34 cellular contexts compared by ENCODE assay signal in the genomic region with DNA sequence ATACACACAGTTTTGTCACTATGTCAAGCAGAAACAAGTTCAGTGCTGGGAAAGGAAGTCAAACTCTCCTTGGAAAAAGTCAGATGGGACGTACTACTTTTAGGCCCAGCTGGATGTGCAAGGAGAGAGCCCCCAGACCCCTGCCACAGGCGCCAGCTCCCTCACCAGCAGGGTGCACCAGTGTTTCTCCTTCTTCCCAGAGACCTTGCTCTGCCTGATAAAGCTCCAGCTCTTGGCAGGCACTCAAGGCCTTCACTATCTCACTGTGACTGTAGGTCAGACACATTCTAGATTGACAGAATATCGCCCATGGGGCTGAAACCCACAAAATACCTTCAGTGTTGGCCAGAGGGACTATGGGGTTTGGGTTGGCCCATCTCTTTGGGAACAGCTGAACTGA. TPM values are rescaled to one million over a fixed set of nuclear protein-coding genes. Genes with fewer than 3 reads are reported as not detected.
DNase-seq lines count a peak whose midpoint lies in the region; ATAC-seq and TF ChIP-seq lines count a peak whose summit lies in the region.
"Had no signal": no experiment of that assay in that cellular context is flagged by ENCODE, and none has a peak within 500 bp of the region (broad histone marks: within the 10 kb centered on the region; RNA-seq: fewer than 3 reads in every experiment).

No MANE protein-coding gene starts in this region.

- no peak overlapping the region for H3K27ac ChIP-seq in body of pancreas
- no peak overlapping the region for H3K27ac ChIP-seq in right lobe of liver
- no peak overlapping the region for H3K27ac ChIP-seq in dorsolateral prefrontal cortex
- H3K27ac ChIP-seq: BLaER1, gastroesophageal sphincter, KMS-11, RWPE1, spleen had no signal

- TF ChIP-seq POLR2A in body of pancreas (IDR thresholded peaks at IDR 0.05) = no peak
- no peak for TF ChIP-seq POLR2A in right lobe of liver (IDR thresholded peaks at IDR 0.05)

- H3K36me3 ChIP-seq in H7 (replicated peaks; ENCODE audit: control insufficient read depth, insufficient read depth, low read length) = no peaks in the 10 kb centered on the region
- no peaks in the 10 kb centered on the region for H3K36me3 ChIP-seq in body of pancreas (replicated peaks in 1 of 2; ENCODE audit: insufficient read depth in 1 of 2, low read depth in 2 of 2)
- no peaks in the 10 kb centered on the region for H3K36me3 ChIP-seq in right lobe of liver
- H3K36me3 ChIP-seq: BLaER1, gastroesophageal sphincter, spleen had no signal

- H3K27me3 ChIP-seq in H7 (ENCODE audit: control insufficient read depth, insufficient read depth, low read length) = no peaks in the 10 kb centered on the region
- no peaks in the 10 kb centered on the region for H3K27me3 ChIP-seq in body of pancreas
- no peaks in the 10 kb centered on the region for H3K27me3 ChIP-seq in right lobe of liver
- H3K27me3 ChIP-seq in dorsolateral prefrontal cortex = peaks cover 0 to 3% (median 0%) of the 10 kb centered on the region in 45 donors
- H3K27me3 ChIP-seq: BLaER1, gastroesophageal sphincter, spleen had no signal

- no peak overlapping the region for H3K4me3 ChIP-seq in H7 (ENCODE audit: insufficient read depth, low read depth, low read length)
- no peak overlapping the region for H3K4me3 ChIP-seq in body of pancreas
- no peak overlapping the region for H3K4me3 ChIP-seq in right lobe of liver
- no peak overlapping the region for H3K4me3 ChIP-seq in dorsolateral prefrontal cortex
- H3K4me3 ChIP-seq: BLaER1, gastroesophageal sphincter, spleen had no signal

- peaks cover 2% of the 10 kb centered on the region for H3K4me1 Mint-ChIP-seq in glutamatergic neuron (ENCODE audit: low read depth, unreplicated experiment)
- H3K4me1 Mint-ChIP-seq: activated B cell treated with CpG ODN at 0.5 μM for 24 hours; activated T-helper 17 cell treated with anti-CD3 and anti-CD28 coated beads, Interleukin-2, amount 50 U/mL, for 72 hours; immature natural killer cell; naive thymus-derived CD8-positive, alpha-beta T cell; stimulated activated effector memory CD8-positive, alpha-beta T cell treated with anti-CD3 and anti-CD28 coated beads, Interleukin-12 subunit alpha, Interleukin-12 subunit beta, amount 100 ng/mL, for 72 hours had no signal

- peaks cover 7% of the 10 kb centered on the region for H3K4me1 ChIP-seq in body of pancreas
- peaks cover 0 to 27% (median 0%) of the 10 kb centered on the region in 4 donors for H3K4me1 ChIP-seq in right lobe of liver
- H3K4me1 ChIP-seq: Caco-2, gastroesophageal sphincter had no signal

- intact Hi-C loops in body of pancreas (cut with DNase I) (no loop called here), right lobe of liver (cut with DNase I) (no loop called here), dorsolateral prefrontal cortex (cut with DNase I) (no loop called here)

- WGBS in body of pancreas, 2 donors = 21 to 38% methylated on average over 3 of the region's 3 CpGs
- WGBS in right lobe of liver (ENCODE audit: insufficient coverage, low coverage, low lambda C conversion rate, missing lambda C conversion rate) = 31% methylated on average over 2 of the region's 3 CpGs

- peak in 4 of 7 experiments; percentile 5 to 31 (median 26) for TF ChIP-seq CTCF in body of pancreas (IDR thresholded peaks at IDR 0.05)
- TF ChIP-seq CTCF in right lobe of liver (IDR thresholded peaks at IDR 0.05) = peak in 3 of 4 donors; percentile 11 to 42 (median 30)
- no peak for TF ChIP-seq CTCF in glutamatergic neuron (IDR thresholded peaks at IDR 0.05; ENCODE audit: partially characterized antibody, unreplicated experiment)
- TF ChIP-seq CTCF in dorsolateral prefrontal cortex (IDR thresholded peaks at IDR 0.05 in 54 of 56, conservative IDR thresholded peaks at IDR 0.05 in 2 of 56; ENCODE audit: low read depth in 1 of 56, partially characterized antibody in 56 of 56) = no peak

- peaks cover 4% of the 10 kb centered on the region for H3K36me3 Mint-ChIP-seq in glutamatergic neuron (ENCODE audit: unreplicated experiment)
- H3K36me3 Mint-ChIP-seq: activated naive CD4-positive, alpha-beta T cell treated with anti-CD3 and anti-CD28 coated beads, Interleukin-2, amount 50 U/mL, for 72 hours; immature natural killer cell; mesothelial cell of epicardium; naive thymus-derived CD8-positive, alpha-beta T cell; stimulated activated effector memory CD8-positive, alpha-beta T cell treated with anti-CD3 and anti-CD28 coated beads, Interleukin-12 subunit alpha, Interleukin-12 subunit beta, amount 100 ng/mL, for 72 hours had no signal

- H3K27me3 Mint-ChIP-seq in glutamatergic neuron (ENCODE audit: unreplicated experiment) = peaks cover 8% of the 10 kb centered on the region

- no peak overlapping the region for H3K4me3 Mint-ChIP-seq in glutamatergic neuron (ENCODE audit: unreplicated experiment)
- H3K4me3 Mint-ChIP-seq: activated B cell treated with CpG ODN at 0.5 μM for 24 hours; activated T-helper 17 cell treated with anti-CD3 and anti-CD28 coated beads, Interleukin-2, amount 50 U/mL, for 72 hours; immature natural killer cell; mesothelial cell of epicardium; naive thymus-derived CD8-positive, alpha-beta T cell; stimulated activated effector memory CD8-positive, alpha-beta T cell treated with anti-CD3 and anti-CD28 coated beads, Interleukin-12 subunit alpha, Interleukin-12 subunit beta, amount 100 ng/mL, for 72 hours had no signal

- ATAC-seq in body of pancreas (peak; percentile 35), right lobe of liver (peak; percentile 79 to 89 (median 84))
- ATAC-seq: activated naive CD4-positive, alpha-beta T cell treated with anti-CD3 and anti-CD28 coated beads, Interleukin-2, amount 50 U/mL, for 72 hours; activated T-helper 17 cell treated with anti-CD3 and anti-CD28 coated beads, Interleukin-2, amount 50 U/mL, for 72 hours; gastroesophageal sphincter; naive thymus-derived CD8-positive, alpha-beta T cell; SK-N-SH treated with all-trans-retinoic acid at 6 μM for 48 hours; stimulated activated effector memory CD8-positive, alpha-beta T cell treated with anti-CD3 and anti-CD28 coated beads, Interleukin-12 subunit alpha, Interleukin-12 subunit beta, amount 100 ng/mL, for 72 hours had no signal

- H3K27ac Mint-ChIP-seq in glutamatergic neuron (ENCODE audit: unreplicated experiment) = no peak overlapping the region
- H3K27ac Mint-ChIP-seq: activated B cell treated with CpG ODN at 0.5 μM for 24 hours; activated naive CD4-positive, alpha-beta T cell treated with anti-CD3 and anti-CD28 coated beads, Interleukin-2, amount 50 U/mL, for 72 hours; activated T-helper 17 cell treated with anti-CD3 and anti-CD28 coated beads, Interleukin-2, amount 50 U/mL, for 72 hours; immature natural killer cell; mesothelial cell of epicardium; naive thymus-derived CD8-positive, alpha-beta T cell; stimulated activated effector memory CD8-positive, alpha-beta T cell treated with anti-CD3 and anti-CD28 coated beads, Interleukin-12 subunit alpha, Interleukin-12 subunit beta, amount 100 ng/mL, for 72 hours had no signal

- DNase-seq in H7 = peak; percentile 37
- DNase-seq in OCI-M1 (lab: John Stamatoyannopoulos, UW) = peak; percentile 69
- peak; percentile 40 to 79 (median 66) for DNase-seq in body of pancreas
- DNase-seq in right lobe of liver = peak; percentile 64 to 74 (median 71)
- DNase-seq in activated naive CD4-positive, alpha-beta T cell treated with anti-CD3 and anti-CD28 coated beads, Interleukin-2, amount 50 U/mL, for 16 hours = no peak
- no peak for DNase-seq in glutamatergic neuron
- DNase-seq in stimulated activated naive CD4-positive, alpha-beta T cell treated with Interleukin-2 at 50 U/mL for 16 hours (lab: John Stamatoyannopoulos, UW) = no peak
- no peak for DNase-seq in dorsolateral prefrontal cortex
- DNase-seq: activated B cell treated with CpG ODN at 0.5 μM for 24 hours; activated CD4-positive, alpha-beta T cell treated with anti-CD3 and anti-CD28 coated beads, Interleukin-2, amount 50 U/mL, for 1 hour; activated CD8-positive, alpha-beta memory T cell treated with anti-CD3 and anti-CD28 coated beads, Interleukin-2, amount 50 U/mL, for 4 hours; aorta; Caco-2; caudate nucleus; DND-41; hypothalamus; immature natural killer cell; naive thymus-derived CD8-positive, alpha-beta T cell; NCI-H1436; NCI-H2081 treated with DMSO at 0.1 percent for 48 hours; NCI-H345; nucleus accumbens; spleen had no signal

- no peaks in the 10 kb centered on the region for H3K9me3 ChIP-seq in body of pancreas
- H3K9me3 ChIP-seq in right lobe of liver = no peaks in the 10 kb centered on the region
- H3K9me3 ChIP-seq: BLaER1, Caco-2, gastroesophageal sphincter, spleen had no signal

- peaks cover 5% of the 10 kb centered on the region for H3K9me3 Mint-ChIP-seq in glutamatergic neuron (ENCODE audit: unreplicated experiment)
- H3K9me3 Mint-ChIP-seq: activated B cell treated with CpG ODN at 0.5 μM for 24 hours; activated naive CD4-positive, alpha-beta T cell treated with anti-CD3 and anti-CD28 coated beads, Interleukin-2, amount 50 U/mL, for 72 hours; activated T-helper 17 cell treated with anti-CD3 and anti-CD28 coated beads, Interleukin-2, amount 50 U/mL, for 72 hours; immature natural killer cell; naive thymus-derived CD8-positive, alpha-beta T cell; stimulated activated effector memory CD8-positive, alpha-beta T cell treated with anti-CD3 and anti-CD28 coated beads, Interleukin-12 subunit alpha, Interleukin-12 subunit beta, amount 100 ng/mL, for 72 hours had no signal

RNA-seq across cellular contexts. Expression of a gene that starts 54.8 kb away (rescaled TPM):
- 2.7 and 4.3 TPM in 2 replicates for total RNA-seq in H7 (2014; rRNA removed; shearing (Covaris generic))
- total RNA-seq in body of pancreas (not detected), right lobe of liver (under 1 TPM in 1 of 6 experiments, not detected in 5; 0.53 TPM), glutamatergic neuron (ENCODE audit: unreplicated experiment) (71.6 TPM), dorsolateral prefrontal cortex (under 1 TPM in 14 of 120 experiments, not detected in 106; 0.16 to 0.87 (median 0.26) TPM)
- total RNA-seq: activated B cell treated with CpG ODN at 0.5 μM for 24 hours; activated naive CD4-positive, alpha-beta T cell treated with anti-CD3 and anti-CD28 coated beads, Interleukin-2, amount 50 U/mL, for 72 hours; activated T-helper 17 cell treated with anti-CD3 and anti-CD28 coated beads, Interleukin-2, amount 50 U/mL, for 72 hours; aorta; fibroblast of lung; naive thymus-derived CD8-positive, alpha-beta T cell; T-helper 2 cell treated with Interferon-gamma antibody and Interleukin-4, amounts not matched to agents 100 ng/mL and 5 ng/mL, for 36 hours had no signal

Comparison
In these comparisons a context has a peak if more than half of its experiments do, and no peak if none do; other contexts are left out.
1. DNase-seq: peak in H7 (single experiment), OCI-M1 (single experiment), body of pancreas (4 of 4) and right lobe of liver (3 of 3); none in activated naive CD4-positive, alpha-beta T cell treated with anti-CD3 and anti-CD28 coated beads, Interleukin-2, amount 50 U/mL, for 16 hours (single experiment), glutamatergic neuron (single experiment), stimulated activated naive CD4-positive, alpha-beta T cell treated with Interleukin-2 at 50 U/mL for 16 hours (single experiment) and dorsolateral prefrontal cortex (0 of 10).
2. CTCF ChIP-seq: peak in body of pancreas (4 of 7) and right lobe of liver (3 of 4); none in glutamatergic neuron (single experiment) and dorsolateral prefrontal cortex (0 of 56).
3. RNA of a gene that starts 54.8 kb away (total RNA-seq): 71.6 TPM in glutamatergic neuron (single experiment); 2.7 to 4.3 TPM in H7, 0.16 to 0.87 TPM in dorsolateral prefrontal cortex, not detected in body of pancreas and 0.53 TPM in right lobe of liver; every median in the first group is over 10 times any median in the second.